ENCODE assay signal across 8 cellular contexts in genomic region chr4:119212964-119213606, GRCh38. TPM values are rescaled to one million over a fixed set of nuclear protein-coding genes. Genes with fewer than 3 reads are reported as not detected.
DNase-seq lines count a peak whose midpoint lies in the region; ATAC-seq and TF ChIP-seq lines count a peak whose summit lies in the region.

No MANE protein-coding gene starts in this region.

- TSS peak; percentile 57 for BruUV-seq in HCT116 (replicated peaks; lab: Mats Ljungman, UMichigan)

- H3K4me1 ChIP-seq in HCT116 (ENCODE audit: control insufficient read depth in 1 of 2, insufficient read depth in 2 of 2, low read length in 2 of 2) (peaks cover 11 to 35% of the 10 kb centered on the region in 2 experiments), MM.1S (ENCODE audit: low read length) (peaks cover 5% of the 10 kb centered on the region; the same call in 1 of the 2 replicates), adrenal gland (replicated peaks in 1 of 2) (peaks cover 0 to 19% of the 10 kb centered on the region in 2 donors)

- no peak for TF ChIP-seq RAD21 in HCT116 (IDR thresholded peaks at IDR 0.05; ENCODE audit: low read depth)

- DNase-seq in GM04504 (ENCODE audit: low read depth) = peak; percentile 85
- peak; percentile 89 for DNase-seq in HCT116 (ENCODE audit: low read depth, low spot score)
- DNase-seq in MM.1S = peak; percentile 83
- peak; percentile 79 for DNase-seq in SKM-1 treated with dmso at 0.1 percent for 144 hours (lab: John Stamatoyannopoulos, UW; ENCODE audit: unreplicated experiment)
- peak; percentile 82 to 95 (median 93) for DNase-seq in adrenal gland
- DNase-seq in left cardiac atrium = peak; percentile 93
- peak; percentile 71 for DNase-seq in pons (ENCODE audit: low spot score)
- peak; percentile 91 for DNase-seq in ureter (ENCODE audit: low spot score)

- RAD21 ChIA-PET in HCT116 (lab: Charles Lee; ENCODE audit: low non-redundant PET in 1 of 2, low total read pairs in 2 of 2, uncharacterized antibody in 2 of 2, unreplicated experiment in 2 of 2) = no interaction called here

- H3K79me2 ChIP-seq in HCT116 (ENCODE audit: insufficient read depth, low read length) (peaks cover 59% of the 10 kb centered on the region), MM.1S (ENCODE audit: low read length) (peaks cover 45% of the 10 kb centered on the region)

- CTCF ChIA-PET in HCT116 (lab: Charles Lee) = interaction anchor here (1.3 to 1.6 kb wide), 2 partner anchors 126 to 172 kb away, joined by 10 to 11 read pairs; no protein-coding TSS in a partner anchor

- ATAC-seq in HCT116 = peak; percentile 77
- peak; percentile 84 to 90 for ATAC-seq in left cardiac atrium

- H3K36me3 ChIP-seq in HCT116 (ENCODE audit: control insufficient read depth in 1 of 2, insufficient read depth in 2 of 2, low read length in 2 of 2) (peaks cover 0 to 3% of the 10 kb centered on the region in 2 experiments; a peak in 1 of 4 replicates), MM.1S (replicated peaks; ENCODE audit: insufficient read depth, low read length) (peaks cover 3% of the 10 kb centered on the region; the same call in 1 of the 2 replicates), adrenal gland (replicated peaks in 1 of 2) (no peaks in the 10 kb centered on the region)

- H2AFZ ChIP-seq in HCT116 (ENCODE audit: low read depth, low read length, poor library complexity, severe bottlenecking) = no peak overlapping the region
- peak overlapping the region; percentile 69 for H2AFZ ChIP-seq in MM.1S (ENCODE audit: low read length)

- H3K9me3 ChIP-seq in HCT116 (ENCODE audit: control insufficient read depth in 1 of 2, insufficient read depth in 1 of 2, low read depth in 1 of 2, low read length in 2 of 2) = no peaks in the 10 kb centered on the region
- H3K9me3 ChIP-seq in MM.1S (replicated peaks; ENCODE audit: insufficient read depth, low read length) = no peaks in the 10 kb centered on the region
- no peaks in the 10 kb centered on the region for H3K9me3 ChIP-seq in adrenal gland (replicated peaks in 1 of 3)

- peak overlapping the region; percentile 67 to 77 for H3K4me3 ChIP-seq in HCT116 (replicated peaks in 1 of 2; ENCODE audit: low read depth in 1 of 2, low read length in 2 of 2)
- H3K4me3 ChIP-seq in MM.1S (ENCODE audit: low read length) = peak overlapping the region; percentile 90
- peak overlapping the region; percentile 35 to 93 (median 74) for H3K4me3 ChIP-seq in adrenal gland

- TF ChIP-seq CTCF in HCT116 (IDR thresholded peaks at IDR 0.05 in 2 of 3, conservative IDR thresholded peaks at IDR 0.05 in 1 of 3; ENCODE audit: borderline replicate concordance in 1 of 3, insufficient read depth in 1 of 3, low read depth in 2 of 3, low read length in 2 of 3) = peak in 2 of 3 experiments; percentile 30 to 33; a peak in 3 of 6 replicates
- TF ChIP-seq CTCF in MM.1S (IDR thresholded peaks at IDR 0.05; ENCODE audit: low read length) = peak; percentile 47
- TF ChIP-seq CTCF in adrenal gland (IDR thresholded peaks at IDR 0.05) = peak in 1 of 6 experiments; percentile 10

- H3K9me2 ChIP-seq in HCT116 (ENCODE audit: insufficient read depth) = no peaks in the 10 kb centered on the region
- H3K9me2 ChIP-seq in MM.1S (replicated peaks; ENCODE audit: insufficient read depth, low read length) = no peaks in the 10 kb centered on the region

- POLR2A ChIA-PET in HCT116 (lab: Charles Lee) = interaction anchor here (0.6 to 3.0 kb wide), 24 partner anchors 8 to 880 kb away, joined by 3 to 22 read pairs (median 4); a partner anchor contains a TSS

- intact Hi-C loops in HCT116 (cut with micrococcal nuclease) (loop anchor here (2.0 to 5.0 kb wide), 2 partner anchors 111 to 170 kb away; no protein-coding TSS in a partner anchor), adrenal gland (cut with DNase I) (loop anchor here (5.0 to 10.0 kb wide), 2 partner anchors 72 to 74 kb away; no protein-coding TSS in a partner anchor), left cardiac atrium (cut with DNase I) (loop anchor here in 1 of 2 donors (10.0 kb wide), 1 partner anchor 72 kb away; no protein-coding TSS in a partner anchor)

- H3K27me3 ChIP-seq in HCT116 (ENCODE audit: insufficient read depth, low read length) (no peaks in the 10 kb centered on the region), MM.1S (replicated peaks; ENCODE audit: insufficient read depth, low read length) (no peaks in the 10 kb centered on the region), adrenal gland (no peaks in the 10 kb centered on the region)

- 0 to 1% (median 0%) methylated on average over 4 to 24 of the region's 24 CpGs for WGBS in adrenal gland, 4 donors

- TF ChIP-seq POLR2A in HCT116 (IDR thresholded peaks at IDR 0.05; ENCODE audit: borderline replicate concordance, extremely low read depth, insufficient read depth, insufficient read length) (no peak), adrenal gland (IDR thresholded peaks at IDR 0.05) (no peak)

- peak overlapping the region; percentile 80 for H3K4me2 ChIP-seq in HCT116 (ENCODE audit: low read length)
- peak overlapping the region; percentile 60; the same call in 1 of the 2 replicates for H3K4me2 ChIP-seq in MM.1S (ENCODE audit: low read depth, low read length)

- peaks cover 24% of the 10 kb centered on the region for H3F3A ChIP-seq in MM.1S (ENCODE audit: insufficient read depth, low read length)

- peak overlapping the region; percentile 87 for H3K27ac ChIP-seq in HCT116 (ENCODE audit: low read depth, low read length)
- H3K27ac ChIP-seq in MM.1S (ENCODE audit: low read length) = peak overlapping the region; percentile 88
- peak overlapping the region; percentile 71 to 97 (median 95) for H3K27ac ChIP-seq in adrenal gland

- peak overlapping the region; percentile 84 for H3K9ac ChIP-seq in HCT116 (ENCODE audit: low read length)
- peak overlapping the region; percentile 81 for H3K9ac ChIP-seq in MM.1S (ENCODE audit: low read length)

- H4K20me1 ChIP-seq in HCT116 (ENCODE audit: insufficient read depth) (no peaks in the 10 kb centered on the region), MM.1S (ENCODE audit: insufficient read depth, low read length) (no peaks in the 10 kb centered on the region)

TF ChIP-seq in HCT116, 20 proteins besides CTCF, POLR2A, EP300 and RAD21:
- TF ChIP-seq POLR2AphosphoS5 (IDR thresholded peaks at IDR 0.05; ENCODE audit: low read depth, low read length) = peak; percentile 74
- TF ChIP-seq, protein P1, sequence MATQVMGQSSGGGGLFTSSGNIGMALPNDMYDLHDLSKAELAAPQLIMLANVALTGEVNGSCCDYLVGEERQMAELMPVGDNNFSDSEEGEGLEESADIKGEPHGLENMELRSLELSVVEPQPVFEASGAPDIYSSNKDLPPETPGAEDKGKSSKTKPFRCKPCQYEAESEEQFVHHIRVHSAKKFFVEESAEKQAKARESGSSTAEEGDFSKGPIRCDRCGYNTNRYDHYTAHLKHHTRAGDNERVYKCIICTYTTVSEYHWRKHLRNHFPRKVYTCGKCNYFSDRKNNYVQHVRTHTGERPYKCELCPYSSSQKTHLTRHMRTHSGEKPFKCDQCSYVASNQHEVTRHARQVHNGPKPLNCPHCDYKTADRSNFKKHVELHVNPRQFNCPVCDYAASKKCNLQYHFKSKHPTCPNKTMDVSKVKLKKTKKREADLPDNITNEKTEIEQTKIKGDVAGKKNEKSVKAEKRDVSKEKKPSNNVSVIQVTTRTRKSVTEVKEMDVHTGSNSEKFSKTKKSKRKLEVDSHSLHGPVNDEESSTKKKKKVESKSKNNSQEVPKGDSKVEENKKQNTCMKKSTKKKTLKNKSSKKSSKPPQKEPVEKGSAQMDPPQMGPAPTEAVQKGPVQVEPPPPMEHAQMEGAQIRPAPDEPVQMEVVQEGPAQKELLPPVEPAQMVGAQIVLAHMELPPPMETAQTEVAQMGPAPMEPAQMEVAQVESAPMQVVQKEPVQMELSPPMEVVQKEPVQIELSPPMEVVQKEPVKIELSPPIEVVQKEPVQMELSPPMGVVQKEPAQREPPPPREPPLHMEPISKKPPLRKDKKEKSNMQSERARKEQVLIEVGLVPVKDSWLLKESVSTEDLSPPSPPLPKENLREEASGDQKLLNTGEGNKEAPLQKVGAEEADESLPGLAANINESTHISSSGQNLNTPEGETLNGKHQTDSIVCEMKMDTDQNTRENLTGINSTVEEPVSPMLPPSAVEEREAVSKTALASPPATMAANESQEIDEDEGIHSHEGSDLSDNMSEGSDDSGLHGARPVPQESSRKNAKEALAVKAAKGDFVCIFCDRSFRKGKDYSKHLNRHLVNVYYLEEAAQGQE (IDR thresholded peaks at IDR 0.05; ENCODE audit: low read depth) = no peak
- TF ChIP-seq YY1 (IDR thresholded peaks at IDR 0.05; ENCODE audit: extremely low read depth, insufficient replicate concordance, low read depth, low read length) = peak; percentile 45
- peak; percentile 52 for TF ChIP-seq ZBTB33 (IDR thresholded peaks at IDR 0.05; ENCODE audit: extremely low read depth, insufficient replicate concordance, low read length)
- no peak for TF ChIP-seq ELF1 (IDR thresholded peaks at IDR 0.05; ENCODE audit: borderline replicate concordance, low read depth)
- peak; percentile 46 for TF ChIP-seq TCF7L2 (IDR thresholded peaks at IDR 0.05; ENCODE audit: borderline replicate concordance, extremely low read depth, insufficient read depth, insufficient read length)
TF ChIP-seq in HCT116: peak in this region for 4.

RNA-seq across cellular contexts. Expression of gene USP53, which starts 0.6 kb away (rescaled TPM):
- total RNA-seq in HCT116 (2021; ENCODE audit: unreplicated experiment) (22.0 TPM), adrenal gland (10 to 100 TPM; 20.9 to 78.9 (median 38.6) TPM), left cardiac atrium (10 to 100 TPM; 36.1 to 43.0 TPM), ureter (108 TPM)
- 9.3 and 9.7 TPM in 2 replicates for polyA plus RNA-seq in HCT116 (2012)
- polyA plus RNA-seq in adrenal gland = 10 to 100 TPM; 19.0 to 34.6 (median 28.7) TPM

Comparison
In these comparisons a context has a peak if more than half of its experiments do, and no peak if none do; other contexts are left out.
1. Peak in every context shown above with its lines: DNase-seq, ATAC-seq, H3K4me3 ChIP-seq and H3K27ac ChIP-seq.